20 cellular contexts compared by ENCODE assay signal in genomic region chr18:57060814-57061213, GRCh38.
A peak's percentile ranks its signal among the peaks of the same experiment; 100 is the strongest.
DNase-seq lines count a peak whose midpoint lies in the region; ATAC-seq and TF ChIP-seq lines count a peak whose summit lies in the region.
"Had no signal": no experiment of that assay in that cellular context is flagged by ENCODE, and none has a peak within 500 bp of the region (broad histone marks: within the 10 kb centered on the region; RNA-seq: fewer than 3 reads in every experiment).

No MANE protein-coding gene starts in this region.

- POLR2A ChIA-PET in MCF 10A (lab: Yijun Ruan, JAX), result no interaction called here

- H3K9me3 Mint-ChIP-seq in MCF 10A (ENCODE audit: unreplicated experiment), result no peaks in the 10 kb centered on the region
- H3K9me3 Mint-ChIP-seq: CD8-positive, alpha-beta T cell; HFFc6 had no signal

- no peaks in the 10 kb centered on the region for H3K36me3 Mint-ChIP-seq in MCF 10A (ENCODE audit: insufficient read depth, unreplicated experiment)
- H3K36me3 Mint-ChIP-seq: CD8-positive, alpha-beta T cell had no signal

- no peaks in the 10 kb centered on the region for H3K27me3 ChIP-seq in BE2C

- DNase-seq in BE2C (peak; percentile 17), left colon (no peak), mucosa of gallbladder (ENCODE audit: low spot score) (peak; percentile 48), globus pallidus (ENCODE audit: low spot score) (no peak), MCF 10A (ENCODE audit: unreplicated experiment) (no peak)
- DNase-seq: 8988T; Calu3; CD8-positive, alpha-beta T cell; DMS 273 treated with DMSO at 0.1 percent for 48 hours; DMS53; DND-41; EL; HFFc6 had no signal

- no peaks in the 10 kb centered on the region for H3K4me1 Mint-ChIP-seq in MCF 10A (ENCODE audit: insufficient read depth, unreplicated experiment)

- no peaks in the 10 kb centered on the region for H3K9me3 ChIP-seq in BE2C
- H3K9me3 ChIP-seq: BLaER1 treated with 17β-estradiol and CSF1 and Interleukin-3, amounts not matched to agents 10 nM and 100 nM had no signal

- H3K27me3 Mint-ChIP-seq in MCF 10A (ENCODE audit: insufficient read depth, unreplicated experiment), result no peaks in the 10 kb centered on the region

- no peak for TF ChIP-seq CTCF in BE2C (IDR thresholded peaks at IDR 0.05; ENCODE audit: low read depth, low read length)
- no peak for TF ChIP-seq CTCF in MCF 10A (IDR thresholded peaks at IDR 0.05; ENCODE audit: unreplicated experiment)

- H3K4me3 Mint-ChIP-seq in MCF 10A (ENCODE audit: unreplicated experiment), result no peak overlapping the region
- H3K4me3 Mint-ChIP-seq: CD8-positive, alpha-beta T cell; GM23338; HFFc6 had no signal

- intact Hi-C loops in left colon (cut with DNase I, micrococcal nuclease), result no loop called here
- intact Hi-C loops in MCF 10A (cut with micrococcal nuclease), result no loop called here

- no peak for TF ChIP-seq RAD21 in Ishikawa (IDR thresholded peaks at IDR 0.05; ENCODE audit: low read depth)

- H3K27ac Mint-ChIP-seq in MCF 10A (ENCODE audit: low read depth, unreplicated experiment), result no peak overlapping the region
- H3K27ac Mint-ChIP-seq: CD8-positive, alpha-beta T cell; GM23338; HFFc6 had no signal

- BruUV-seq in MCF 10A (replicated peaks; lab: Mats Ljungman, UMichigan), result no TSS peak

- no peak overlapping the region for H3K4me3 ChIP-seq in BE2C (ENCODE audit: low read depth, low read length)
- H3K4me3 ChIP-seq: BLaER1 treated with 17β-estradiol and CSF1 and Interleukin-3, amounts not matched to agents 10 nM and 100 nM; GM12878; GM23338 had no signal

- ATAC-seq in left colon (peak; percentile 94), HG02623 (IDR thresholded peaks at IDR 0.05; ENCODE audit: unreplicated experiment) (no peak), GM19463 (IDR thresholded peaks at IDR 0.05; ENCODE audit: unreplicated experiment) (no peak)
- ATAC-seq: CD8-positive, alpha-beta T cell; GM12878; GM23338; HCT116 had no signal

- H3K36me3 ChIP-seq in BE2C, result no peaks in the 10 kb centered on the region
- H3K36me3 ChIP-seq: BLaER1 treated with 17β-estradiol and CSF1 and Interleukin-3, amounts not matched to agents 10 nM and 100 nM had no signal

- no peak for TF ChIP-seq EP300 in Ishikawa (IDR thresholded peaks at IDR 0.05; ENCODE audit: borderline replicate concordance)

- CTCF ChIA-PET in MCF 10A (lab: Yijun Ruan, JAX), result interaction anchor here (1.7 kb wide), 1 partner anchor 22 kb away, joined by 3 read pairs; no protein-coding TSS in a partner anchor

- H3K4me1 ChIP-seq in BE2C, result no peaks in the 10 kb centered on the region
- H3K4me1 ChIP-seq: BLaER1 treated with 17β-estradiol and CSF1 and Interleukin-3, amounts not matched to agents 10 nM and 100 nM had no signal

TF ChIP-seq in Ishikawa, 13 proteins besides CTCF, POLR2A, EP300 and RAD21:
- TF ChIP-seq REST (IDR thresholded peaks at IDR 0.05; ENCODE audit: low read depth) (peak; percentile 17; the same call in 1 of the 2 replicates), ZBTB7A (IDR thresholded peaks at IDR 0.05; ENCODE audit: low read depth) (no peak)
TF ChIP-seq in Ishikawa: peak in this region for 1.

Comparison
In these comparisons a context has a peak if more than half of its experiments do, and no peak if none do; other contexts are left out.
1. DNase-seq: peak in BE2C (single experiment) and mucosa of gallbladder (single experiment); none in left colon (0 of 2), globus pallidus (single experiment) and MCF 10A (single experiment).